Comparison of ENCODE assay signal across 8 cellular contexts in the genomic region with DNA sequence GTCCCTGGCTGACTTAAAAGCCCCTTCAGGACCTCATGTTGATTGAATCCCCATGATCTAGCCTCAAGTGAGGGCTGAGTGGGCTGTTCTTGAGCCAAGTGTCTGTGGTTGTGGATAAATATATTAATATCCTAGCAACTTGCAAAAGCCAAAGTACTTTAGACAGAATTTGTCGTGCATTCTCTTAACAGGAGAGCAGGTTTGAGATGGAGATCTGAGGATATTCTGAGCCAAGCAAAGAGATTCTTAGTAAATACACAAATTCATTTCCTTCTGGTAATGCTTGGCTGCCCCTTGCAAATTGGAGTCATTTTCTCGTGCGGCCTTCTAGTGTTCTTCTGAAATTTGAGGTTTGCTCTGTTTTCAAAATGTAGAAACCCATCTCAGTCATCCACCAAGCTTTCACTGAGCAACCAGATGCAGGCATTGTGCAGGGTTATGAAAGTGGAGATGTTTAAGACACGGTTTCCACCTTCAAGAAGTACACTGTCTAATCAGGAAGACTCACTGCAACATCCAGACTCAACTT.
A peak's percentile ranks its signal among the peaks of the same experiment; 100 is the strongest.
DNase-seq lines count a peak whose midpoint lies in the region; ATAC-seq and TF ChIP-seq lines count a peak whose summit lies in the region.

No MANE protein-coding gene starts in this region.

- H3K36me3 Mint-ChIP-seq in neural crest cell (ENCODE audit: low read depth) (no peaks in the 10 kb centered on the region), glutamatergic neuron (ENCODE audit: unreplicated experiment) (no peaks in the 10 kb centered on the region)
- peaks cover 4% of the 10 kb centered on the region for H3K36me3 Mint-ChIP-seq in activated CD4-positive, alpha-beta T cell treated with anti-CD3 and anti-CD28 coated beads, Interleukin-2, amount 10 ng/mL, durations not matched to agents 7 days and 5 days (ENCODE audit: low read depth)

- peak; percentile 54 for DNase-seq in M059J (ENCODE audit: low read depth)
- DNase-seq in neural crest cell (ENCODE audit: low read depth, low spot score) = no peak
- DNase-seq in SKM-1 treated with dmso at 0.1 percent for 144 hours (lab: John Stamatoyannopoulos, UW; ENCODE audit: unreplicated experiment) = no peak
- no peak for DNase-seq in activated CD4-positive, alpha-beta T cell treated with anti-CD3 and anti-CD28 coated beads, Interleukin-2, amount 10 ng/mL, durations not matched to agents 7 days and 5 days
- no peak for DNase-seq in NCI-H146 treated with DMSO at 0.1 percent for 48 hours (lab: John Stamatoyannopoulos, UW; ENCODE audit: unreplicated experiment)
- no peak for DNase-seq in glutamatergic neuron

- H3K9me3 Mint-ChIP-seq in neural crest cell (no peaks in the 10 kb centered on the region), glutamatergic neuron (ENCODE audit: unreplicated experiment) (peaks cover 1% of the 10 kb centered on the region)
- H3K9me3 Mint-ChIP-seq in activated CD4-positive, alpha-beta T cell treated with anti-CD3 and anti-CD28 coated beads, Interleukin-2, amount 10 ng/mL, durations not matched to agents 7 days and 5 days = no peaks in the 10 kb centered on the region

- CTCF ChIA-PET in activated CD4-positive, alpha-beta T cell treated with anti-CD3 and anti-CD28 coated beads, Interleukin-2, amount 10 ng/mL, durations not matched to agents 7 days and 5 days (lab: Charles Lee) = interaction anchor here (0.7 to 1.4 kb wide), 3 partner anchors 10 to 20 kb away, joined by 3 to 5 read pairs (median 4); no protein-coding TSS in a partner anchor

- peak; percentile 44 for ATAC-seq in GM18508 (IDR thresholded peaks at IDR 0.05; ENCODE audit: insufficient read depth, unreplicated experiment)
- ATAC-seq in GM21737 (IDR thresholded peaks at IDR 0.05; ENCODE audit: unreplicated experiment) = peak; percentile 75

- no peaks in the 10 kb centered on the region for H3K27me3 Mint-ChIP-seq in neural crest cell (ENCODE audit: low read depth)
- no peaks in the 10 kb centered on the region for H3K27me3 Mint-ChIP-seq in activated CD4-positive, alpha-beta T cell treated with anti-CD3 and anti-CD28 coated beads, Interleukin-2, amount 10 ng/mL, durations not matched to agents 7 days and 5 days
- H3K27me3 Mint-ChIP-seq in glutamatergic neuron (ENCODE audit: unreplicated experiment) = peaks cover 2% of the 10 kb centered on the region

- TF ChIP-seq CTCF in neural crest cell (conservative IDR thresholded peaks at IDR 0.05) (no peak), glutamatergic neuron (IDR thresholded peaks at IDR 0.05; ENCODE audit: partially characterized antibody, unreplicated experiment) (no peak)

- H3K27ac Mint-ChIP-seq in neural crest cell (ENCODE audit: unreplicated experiment) (peak overlapping the region; percentile 50), glutamatergic neuron (ENCODE audit: unreplicated experiment) (no peak overlapping the region)
- H3K27ac Mint-ChIP-seq in activated CD4-positive, alpha-beta T cell treated with anti-CD3 and anti-CD28 coated beads, Interleukin-2, amount 10 ng/mL, durations not matched to agents 7 days and 5 days = no peak overlapping the region

- H3K4me1 Mint-ChIP-seq in neural crest cell (no peaks in the 10 kb centered on the region), glutamatergic neuron (ENCODE audit: low read depth, unreplicated experiment) (no peaks in the 10 kb centered on the region)
- peaks cover 10% of the 10 kb centered on the region for H3K4me1 Mint-ChIP-seq in activated CD4-positive, alpha-beta T cell treated with anti-CD3 and anti-CD28 coated beads, Interleukin-2, amount 10 ng/mL, durations not matched to agents 7 days and 5 days

- H3K4me3 Mint-ChIP-seq in neural crest cell (no peak overlapping the region), glutamatergic neuron (ENCODE audit: unreplicated experiment) (no peak overlapping the region)
- H3K4me3 Mint-ChIP-seq in activated CD4-positive, alpha-beta T cell treated with anti-CD3 and anti-CD28 coated beads, Interleukin-2, amount 10 ng/mL, durations not matched to agents 7 days and 5 days = no peak overlapping the region

- POLR2A ChIA-PET in activated CD4-positive, alpha-beta T cell treated with anti-CD3 and anti-CD28 coated beads, Interleukin-2, amount 10 ng/mL, durations not matched to agents 7 days and 5 days (lab: Charles Lee) = no interaction called here
